ENCODE assay signal across 2 cellular contexts in the genomic region with DNA sequence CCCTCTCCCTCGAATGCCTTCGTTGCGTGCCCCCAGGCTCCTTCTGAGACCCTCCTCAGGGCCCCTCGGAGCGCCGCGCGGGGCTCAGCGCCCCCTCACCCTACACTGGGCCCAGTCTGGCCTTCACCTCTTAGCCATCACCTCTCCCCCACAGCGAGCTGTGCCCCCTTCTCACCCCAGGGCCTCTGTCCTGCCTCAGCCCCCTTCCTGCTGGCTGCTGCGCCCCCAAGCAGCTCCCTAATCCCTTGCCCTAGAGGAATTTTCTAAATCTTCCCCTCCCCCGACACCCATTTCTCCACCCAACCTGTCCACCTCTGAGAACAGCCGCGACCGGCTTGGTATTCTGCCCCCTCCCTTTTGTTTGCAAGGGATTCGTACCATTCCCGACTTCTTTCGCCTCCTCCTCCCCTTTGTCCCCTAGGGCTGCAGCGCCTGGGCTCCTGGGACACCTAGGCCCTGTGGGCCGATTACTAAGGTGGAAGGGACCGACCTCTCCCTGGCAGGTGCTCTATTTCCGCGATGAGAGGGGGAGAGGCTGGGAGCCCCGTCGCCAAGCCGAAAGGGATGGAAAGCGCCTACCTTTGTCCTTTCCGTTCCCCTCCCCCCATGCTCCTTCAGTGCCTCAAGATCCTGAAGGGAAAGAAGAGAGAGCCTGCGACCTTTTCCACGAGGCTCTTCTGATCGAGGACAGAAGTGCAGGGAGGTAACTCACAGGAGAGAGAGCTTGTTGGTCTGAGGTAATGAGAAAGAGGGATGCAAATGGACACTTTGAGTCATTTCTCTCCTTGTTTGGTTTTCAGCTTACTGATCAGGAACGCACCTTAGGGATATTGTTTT.
TF ChIP-seq lines count a peak whose summit lies in the region.

No MANE protein-coding gene starts in this region.

TF ChIP-seq in GM12891, 5 proteins besides CTCF, POLR2A, EP300 and RAD21:
- TF ChIP-seq SPI1 (IDR thresholded peaks at IDR 0.05; ENCODE audit: low read depth, low read length), result no peak
- TF ChIP-seq TAF1 (IDR thresholded peaks at IDR 0.05; ENCODE audit: low read depth, low read length), result no peak
- TF ChIP-seq POLR2AphosphoS5 (IDR thresholded peaks at IDR 0.05; ENCODE audit: low read depth, low read length), result no peak
- TF ChIP-seq POU2F2 (IDR thresholded peaks at IDR 0.05; ENCODE audit: low read depth, low read length), result no peak
- TF ChIP-seq PAX5 (IDR thresholded peaks at IDR 0.05; ENCODE audit: insufficient read depth, low read length, severe bottlenecking), result no peak

TF ChIP-seq in GM12878, 131 proteins besides CTCF, POLR2A, EP300 and RAD21:
- TF ChIP-seq EED (IDR thresholded peaks at IDR 0.05; ENCODE audit: low read depth) (peak; percentile 56), EZH2 (IDR thresholded peaks at IDR 0.05; ENCODE audit: borderline replicate concordance, control insufficient read depth, low read depth, low read length) (no peak), ASH2L (IDR thresholded peaks at IDR 0.05; ENCODE audit: borderline replicate concordance, low read depth) (no peak), SPI1 (IDR thresholded peaks at IDR 0.05; ENCODE audit: borderline replicate concordance, insufficient read depth, low read depth, low read length) (no peak), TAF1 (IDR thresholded peaks at IDR 0.05; ENCODE audit: borderline replicate concordance, low read depth, low read length) (no peak), KAT2A (conservative IDR thresholded peaks at IDR 0.05; ENCODE audit: control insufficient read depth, low read depth, low read length) (no peak), IRF4 (IDR thresholded peaks at IDR 0.05; ENCODE audit: low read depth, low read length) (peak; percentile 49; the same call in 1 of the 2 replicates), ZNF207 (IDR thresholded peaks at IDR 0.05; ENCODE audit: borderline replicate concordance) (no peak), PAX8 (IDR thresholded peaks at IDR 0.05) (no peak), KDM1A (IDR thresholded peaks at IDR 0.05; ENCODE audit: borderline replicate concordance) (no peak), ZNF24 (IDR thresholded peaks at IDR 0.05) (no peak), MYB (IDR thresholded peaks at IDR 0.05; ENCODE audit: borderline replicate concordance, low read depth, low read length) (no peak), SREBF2 (IDR thresholded peaks at IDR 0.05; ENCODE audit: low read length) (no peak), ATF7 (IDR thresholded peaks at IDR 0.05; ENCODE audit: low read depth) (no peak), NR2F1 (conservative IDR thresholded peaks at IDR 0.05) (no peak), MEF2B (IDR thresholded peaks at IDR 0.05; ENCODE audit: partially characterized antibody, poor library complexity, severe bottlenecking) (no peak), BRCA1 (IDR thresholded peaks at IDR 0.05; ENCODE audit: low read depth, low read length) (no peak), TBL1XR1 (IDR thresholded peaks at IDR 0.05; ENCODE audit: low read depth, low read length) (no peak), DPF2 (IDR thresholded peaks at IDR 0.05) (no peak), JUNB (IDR thresholded peaks at IDR 0.05) (peak; percentile 56; the same call in 1 of the 2 replicates), RUNX3 (IDR thresholded peaks at IDR 0.05; ENCODE audit: low read length) (peak; percentile 72), PML (IDR thresholded peaks at IDR 0.05; ENCODE audit: low read length) (no peak), HCFC1 (IDR thresholded peaks at IDR 0.05; ENCODE audit: low read length) (no peak), SMAD1 (IDR thresholded peaks at IDR 0.05; ENCODE audit: low read depth, partially characterized antibody) (no peak), CREM (IDR thresholded peaks at IDR 0.05; ENCODE audit: low read depth) (no peak), RB1 (IDR thresholded peaks at IDR 0.05; ENCODE audit: borderline replicate concordance) (no peak), CEBPB (IDR thresholded peaks at IDR 0.05; ENCODE audit: borderline replicate concordance in 1 of 2, low read depth in 2 of 2, low read length in 2 of 2) (no peak), CREB1 (IDR thresholded peaks at IDR 0.05; ENCODE audit: low read depth) (no peak), BMI1 (IDR thresholded peaks at IDR 0.05; ENCODE audit: borderline replicate concordance) (no peak), IKZF2 (IDR thresholded peaks at IDR 0.05) (peak in 1 of 2 experiments; percentile 19; a peak in 1 of 4 replicates), ZNF274 (IDR thresholded peaks at IDR 0.05; ENCODE audit: insufficient read depth, insufficient read length) (no peak), MYC (IDR thresholded peaks at IDR 0.05; ENCODE audit: insufficient read depth, insufficient read length, insufficient replicate concordance, low read length, severe bottlenecking) (no peak), FOS (IDR thresholded peaks at IDR 0.05; ENCODE audit: borderline replicate concordance, extremely low read depth, insufficient read length) (no peak)
- TF ChIP-seq, protein P1, sequence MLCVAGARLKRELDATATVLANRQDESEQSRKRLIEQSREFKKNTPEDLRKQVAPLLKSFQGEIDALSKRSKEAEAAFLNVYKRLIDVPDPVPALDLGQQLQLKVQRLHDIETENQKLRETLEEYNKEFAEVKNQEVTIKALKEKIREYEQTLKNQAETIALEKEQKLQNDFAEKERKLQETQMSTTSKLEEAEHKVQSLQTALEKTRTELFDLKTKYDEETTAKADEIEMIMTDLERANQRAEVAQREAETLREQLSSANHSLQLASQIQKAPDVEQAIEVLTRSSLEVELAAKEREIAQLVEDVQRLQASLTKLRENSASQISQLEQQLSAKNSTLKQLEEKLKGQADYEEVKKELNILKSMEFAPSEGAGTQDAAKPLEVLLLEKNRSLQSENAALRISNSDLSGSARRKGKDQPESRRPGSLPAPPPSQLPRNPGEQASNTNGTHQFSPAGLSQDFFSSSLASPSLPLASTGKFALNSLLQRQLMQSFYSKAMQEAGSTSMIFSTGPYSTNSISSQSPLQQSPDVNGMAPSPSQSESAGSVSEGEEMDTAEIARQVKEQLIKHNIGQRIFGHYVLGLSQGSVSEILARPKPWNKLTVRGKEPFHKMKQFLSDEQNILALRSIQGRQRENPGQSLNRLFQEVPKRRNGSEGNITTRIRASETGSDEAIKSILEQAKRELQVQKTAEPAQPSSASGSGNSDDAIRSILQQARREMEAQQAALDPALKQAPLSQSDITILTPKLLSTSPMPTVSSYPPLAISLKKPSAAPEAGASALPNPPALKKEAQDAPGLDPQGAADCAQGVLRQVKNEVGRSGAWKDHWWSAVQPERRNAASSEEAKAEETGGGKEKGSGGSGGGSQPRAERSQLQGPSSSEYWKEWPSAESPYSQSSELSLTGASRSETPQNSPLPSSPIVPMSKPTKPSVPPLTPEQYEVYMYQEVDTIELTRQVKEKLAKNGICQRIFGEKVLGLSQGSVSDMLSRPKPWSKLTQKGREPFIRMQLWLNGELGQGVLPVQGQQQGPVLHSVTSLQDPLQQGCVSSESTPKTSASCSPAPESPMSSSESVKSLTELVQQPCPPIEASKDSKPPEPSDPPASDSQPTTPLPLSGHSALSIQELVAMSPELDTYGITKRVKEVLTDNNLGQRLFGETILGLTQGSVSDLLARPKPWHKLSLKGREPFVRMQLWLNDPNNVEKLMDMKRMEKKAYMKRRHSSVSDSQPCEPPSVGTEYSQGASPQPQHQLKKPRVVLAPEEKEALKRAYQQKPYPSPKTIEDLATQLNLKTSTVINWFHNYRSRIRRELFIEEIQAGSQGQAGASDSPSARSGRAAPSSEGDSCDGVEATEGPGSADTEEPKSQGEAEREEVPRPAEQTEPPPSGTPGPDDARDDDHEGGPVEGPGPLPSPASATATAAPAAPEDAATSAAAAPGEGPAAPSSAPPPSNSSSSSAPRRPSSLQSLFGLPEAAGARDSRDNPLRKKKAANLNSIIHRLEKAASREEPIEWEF (IDR thresholded peaks at IDR 0.05; ENCODE audit: insufficient replicate concordance, low read depth, low read length), result no peak
- TF ChIP-seq, protein P2, sequence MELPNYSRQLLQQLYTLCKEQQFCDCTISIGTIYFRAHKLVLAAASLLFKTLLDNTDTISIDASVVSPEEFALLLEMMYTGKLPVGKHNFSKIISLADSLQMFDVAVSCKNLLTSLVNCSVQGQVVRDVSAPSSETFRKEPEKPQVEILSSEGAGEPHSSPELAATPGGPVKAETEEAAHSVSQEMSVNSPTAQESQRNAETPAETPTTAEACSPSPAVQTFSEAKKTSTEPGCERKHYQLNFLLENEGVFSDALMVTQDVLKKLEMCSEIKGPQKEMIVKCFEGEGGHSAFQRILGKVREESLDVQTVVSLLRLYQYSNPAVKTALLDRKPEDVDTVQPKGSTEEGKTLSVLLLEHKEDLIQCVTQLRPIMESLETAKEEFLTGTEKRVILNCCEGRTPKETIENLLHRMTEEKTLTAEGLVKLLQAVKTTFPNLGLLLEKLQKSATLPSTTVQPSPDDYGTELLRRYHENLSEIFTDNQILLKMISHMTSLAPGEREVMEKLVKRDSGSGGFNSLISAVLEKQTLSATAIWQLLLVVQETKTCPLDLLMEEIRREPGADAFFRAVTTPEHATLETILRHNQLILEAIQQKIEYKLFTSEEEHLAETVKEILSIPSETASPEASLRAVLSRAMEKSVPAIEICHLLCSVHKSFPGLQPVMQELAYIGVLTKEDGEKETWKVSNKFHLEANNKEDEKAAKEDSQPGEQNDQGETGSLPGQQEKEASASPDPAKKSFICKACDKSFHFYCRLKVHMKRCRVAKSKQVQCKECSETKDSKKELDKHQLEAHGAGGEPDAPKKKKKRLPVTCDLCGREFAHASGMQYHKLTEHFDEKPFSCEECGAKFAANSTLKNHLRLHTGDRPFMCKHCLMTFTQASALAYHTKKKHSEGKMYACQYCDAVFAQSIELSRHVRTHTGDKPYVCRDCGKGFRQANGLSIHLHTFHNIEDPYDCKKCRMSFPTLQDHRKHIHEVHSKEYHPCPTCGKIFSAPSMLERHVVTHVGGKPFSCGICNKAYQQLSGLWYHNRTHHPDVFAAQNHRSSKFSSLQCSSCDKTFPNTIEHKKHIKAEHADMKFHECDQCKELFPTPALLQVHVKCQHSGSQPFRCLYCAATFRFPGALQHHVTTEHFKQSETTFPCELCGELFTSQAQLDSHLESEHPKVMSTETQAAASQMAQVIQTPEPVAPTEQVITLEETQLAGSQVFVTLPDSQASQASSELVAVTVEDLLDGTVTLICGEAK (IDR thresholded peaks at IDR 0.05; ENCODE audit: borderline replicate concordance), result no peak
- TF ChIP-seq, protein P3, sequence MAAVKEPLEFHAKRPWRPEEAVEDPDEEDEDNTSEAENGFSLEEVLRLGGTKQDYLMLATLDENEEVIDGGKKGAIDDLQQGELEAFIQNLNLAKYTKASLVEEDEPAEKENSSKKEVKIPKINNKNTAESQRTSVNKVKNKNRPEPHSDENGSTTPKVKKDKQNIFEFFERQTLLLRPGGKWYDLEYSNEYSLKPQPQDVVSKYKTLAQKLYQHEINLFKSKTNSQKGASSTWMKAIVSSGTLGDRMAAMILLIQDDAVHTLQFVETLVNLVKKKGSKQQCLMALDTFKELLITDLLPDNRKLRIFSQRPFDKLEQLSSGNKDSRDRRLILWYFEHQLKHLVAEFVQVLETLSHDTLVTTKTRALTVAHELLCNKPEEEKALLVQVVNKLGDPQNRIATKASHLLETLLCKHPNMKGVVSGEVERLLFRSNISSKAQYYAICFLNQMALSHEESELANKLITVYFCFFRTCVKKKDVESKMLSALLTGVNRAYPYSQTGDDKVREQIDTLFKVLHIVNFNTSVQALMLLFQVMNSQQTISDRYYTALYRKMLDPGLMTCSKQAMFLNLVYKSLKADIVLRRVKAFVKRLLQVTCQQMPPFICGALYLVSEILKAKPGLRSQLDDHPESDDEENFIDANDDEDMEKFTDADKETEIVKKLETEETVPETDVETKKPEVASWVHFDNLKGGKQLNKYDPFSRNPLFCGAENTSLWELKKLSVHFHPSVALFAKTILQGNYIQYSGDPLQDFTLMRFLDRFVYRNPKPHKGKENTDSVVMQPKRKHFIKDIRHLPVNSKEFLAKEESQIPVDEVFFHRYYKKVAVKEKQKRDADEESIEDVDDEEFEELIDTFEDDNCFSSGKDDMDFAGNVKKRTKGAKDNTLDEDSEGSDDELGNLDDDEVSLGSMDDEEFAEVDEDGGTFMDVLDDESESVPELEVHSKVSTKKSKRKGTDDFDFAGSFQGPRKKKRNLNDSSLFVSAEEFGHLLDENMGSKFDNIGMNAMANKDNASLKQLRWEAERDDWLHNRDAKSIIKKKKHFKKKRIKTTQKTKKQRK (IDR thresholded peaks at IDR 0.05; ENCODE audit: low read depth, low read length), result no peak
- TF ChIP-seq, protein P4, sequence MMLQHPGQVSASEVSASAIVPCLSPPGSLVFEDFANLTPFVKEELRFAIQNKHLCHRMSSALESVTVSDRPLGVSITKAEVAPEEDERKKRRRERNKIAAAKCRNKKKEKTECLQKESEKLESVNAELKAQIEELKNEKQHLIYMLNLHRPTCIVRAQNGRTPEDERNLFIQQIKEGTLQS (IDR thresholded peaks at IDR 0.05; ENCODE audit: borderline replicate concordance, extremely low read depth, low read depth, low read length), result no peak
- TF ChIP-seq, protein P5, sequence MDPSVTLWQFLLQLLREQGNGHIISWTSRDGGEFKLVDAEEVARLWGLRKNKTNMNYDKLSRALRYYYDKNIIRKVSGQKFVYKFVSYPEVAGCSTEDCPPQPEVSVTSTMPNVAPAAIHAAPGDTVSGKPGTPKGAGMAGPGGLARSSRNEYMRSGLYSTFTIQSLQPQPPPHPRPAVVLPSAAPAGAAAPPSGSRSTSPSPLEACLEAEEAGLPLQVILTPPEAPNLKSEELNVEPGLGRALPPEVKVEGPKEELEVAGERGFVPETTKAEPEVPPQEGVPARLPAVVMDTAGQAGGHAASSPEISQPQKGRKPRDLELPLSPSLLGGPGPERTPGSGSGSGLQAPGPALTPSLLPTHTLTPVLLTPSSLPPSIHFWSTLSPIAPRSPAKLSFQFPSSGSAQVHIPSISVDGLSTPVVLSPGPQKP (IDR thresholded peaks at IDR 0.05; ENCODE audit: low read depth, low read length), result no peak
- TF ChIP-seq, protein P6, sequence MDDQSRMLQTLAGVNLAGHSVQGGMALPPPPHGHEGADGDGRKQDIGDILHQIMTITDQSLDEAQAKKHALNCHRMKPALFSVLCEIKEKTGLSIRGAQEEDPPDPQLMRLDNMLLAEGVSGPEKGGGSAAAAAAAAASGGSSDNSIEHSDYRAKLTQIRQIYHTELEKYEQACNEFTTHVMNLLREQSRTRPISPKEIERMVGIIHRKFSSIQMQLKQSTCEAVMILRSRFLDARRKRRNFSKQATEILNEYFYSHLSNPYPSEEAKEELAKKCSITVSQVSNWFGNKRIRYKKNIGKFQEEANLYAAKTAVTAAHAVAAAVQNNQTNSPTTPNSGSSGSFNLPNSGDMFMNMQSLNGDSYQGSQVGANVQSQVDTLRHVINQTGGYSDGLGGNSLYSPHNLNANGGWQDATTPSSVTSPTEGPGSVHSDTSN (IDR thresholded peaks at IDR 0.05; ENCODE audit: insufficient replicate concordance, low read depth, low read length), result no peak
- TF ChIP-seq, protein P7, sequence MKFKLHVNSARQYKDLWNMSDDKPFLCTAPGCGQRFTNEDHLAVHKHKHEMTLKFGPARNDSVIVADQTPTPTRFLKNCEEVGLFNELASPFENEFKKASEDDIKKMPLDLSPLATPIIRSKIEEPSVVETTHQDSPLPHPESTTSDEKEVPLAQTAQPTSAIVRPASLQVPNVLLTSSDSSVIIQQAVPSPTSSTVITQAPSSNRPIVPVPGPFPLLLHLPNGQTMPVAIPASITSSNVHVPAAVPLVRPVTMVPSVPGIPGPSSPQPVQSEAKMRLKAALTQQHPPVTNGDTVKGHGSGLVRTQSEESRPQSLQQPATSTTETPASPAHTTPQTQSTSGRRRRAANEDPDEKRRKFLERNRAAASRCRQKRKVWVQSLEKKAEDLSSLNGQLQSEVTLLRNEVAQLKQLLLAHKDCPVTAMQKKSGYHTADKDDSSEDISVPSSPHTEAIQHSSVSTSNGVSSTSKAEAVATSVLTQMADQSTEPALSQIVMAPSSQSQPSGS (IDR thresholded peaks at IDR 0.05; ENCODE audit: low read length), result 0 out of 2 replicates have a peak, but pooled peaks have one; percentile 18
TF ChIP-seq in GM12878: peak in this region for 6.
